9 cellular contexts compared by ENCODE assay signal in genomic region chr2:229714080-229714735, GRCh38. TPM values are rescaled to one million over a fixed set of nuclear protein-coding genes. Genes with fewer than 3 reads are reported as not detected.
DNase-seq lines count a peak whose midpoint lies in the region; ATAC-seq and TF ChIP-seq lines count a peak whose summit lies in the region.
"Had no signal": no experiment of that assay in that cellular context is flagged by ENCODE, and none has a peak within 500 bp of the region (broad histone marks: within the 10 kb centered on the region; RNA-seq: fewer than 3 reads in every experiment).

DNER (minus strand) TSS chr2:229714555; CDS start chr2:229714423, 132 bp downstream.

- H3K9me3 ChIP-seq in upper lobe of right lung, result no peaks in the 10 kb centered on the region

- intact Hi-C loops in upper lobe of right lung (cut with DNase I), result no loop called here

- H3K36me3 ChIP-seq in upper lobe of right lung, result no peaks in the 10 kb centered on the region

- H3K27me3 Mint-ChIP-seq in activated CD8-positive, alpha-beta memory T cell treated with anti-CD3 and anti-CD28 coated beads, Interleukin-2, amount 10 ng/mL, durations not matched to agents 7 days and 5 days, result peaks cover 80% of the 10 kb centered on the region
- peaks cover 47 to 76% (median 67%) of the 10 kb centered on the region in 5 donors for H3K27me3 Mint-ChIP-seq in naive thymus-derived CD8-positive, alpha-beta T cell

- H3K27ac Mint-ChIP-seq in activated CD8-positive, alpha-beta memory T cell treated with anti-CD3 and anti-CD28 coated beads, Interleukin-2, amount 10 ng/mL, durations not matched to agents 7 days and 5 days, result no peak within 1 kb of the TSS
- H3K27ac Mint-ChIP-seq in naive thymus-derived CD8-positive, alpha-beta T cell, result no peak within 1 kb of the TSS

- H3K4me3 ChIP-seq in upper lobe of right lung, result peak within 1 kb of the TSS; percentile 37

- no peaks in the 10 kb centered on the region for H3K9me3 Mint-ChIP-seq in activated CD8-positive, alpha-beta memory T cell treated with anti-CD3 and anti-CD28 coated beads, Interleukin-2, amount 10 ng/mL, durations not matched to agents 7 days and 5 days (ENCODE audit: low read depth)
- H3K9me3 Mint-ChIP-seq in naive thymus-derived CD8-positive, alpha-beta T cell, result peaks cover 0 to 23% (median 5%) of the 10 kb centered on the region in 9 donors

- peaks cover 8% of the 10 kb centered on the region for H3K4me1 Mint-ChIP-seq in activated CD8-positive, alpha-beta memory T cell treated with anti-CD3 and anti-CD28 coated beads, Interleukin-2, amount 10 ng/mL, durations not matched to agents 7 days and 5 days
- H3K4me1 Mint-ChIP-seq in naive thymus-derived CD8-positive, alpha-beta T cell, result peaks cover 5 to 15% (median 14%) of the 10 kb centered on the region in 4 donors

- DNase-seq in NCI-H1436 (lab: John Stamatoyannopoulos, UW), result peak; percentile 60
- no peak for DNase-seq in NCI-H1436 treated with DMSO at 0.1 percent for 48 hours (lab: John Stamatoyannopoulos, UW)
- peak; percentile 33 for DNase-seq in NCI-H2171 treated with DMSO at 0.1 percent for 48 hours (lab: John Stamatoyannopoulos, UW)
- peak; percentile 64 for DNase-seq in activated CD8-positive, alpha-beta memory T cell treated with anti-CD3 and anti-CD28 coated beads, Interleukin-2, amount 10 ng/mL, durations not matched to agents 7 days and 5 days
- DNase-seq in naive thymus-derived CD8-positive, alpha-beta T cell, result peak in 7 of 10 donors; percentile 10 to 41 (median 26)
- DNase-seq in upper lobe of right lung, result no peak

- POLR2A ChIA-PET in naive thymus-derived CD8-positive, alpha-beta T cell (lab: Charles Lee), result no interaction called here

- CTCF ChIA-PET in activated CD8-positive, alpha-beta memory T cell treated with anti-CD3 and anti-CD28 coated beads, Interleukin-2, amount 10 ng/mL, durations not matched to agents 7 days and 5 days (lab: Charles Lee), result no interaction called here

- H3K27ac ChIP-seq in upper lobe of right lung, result no peak within 1 kb of the TSS
- H3K27ac ChIP-seq: C4-2B had no signal

- H3K36me3 Mint-ChIP-seq in activated CD8-positive, alpha-beta memory T cell treated with anti-CD3 and anti-CD28 coated beads, Interleukin-2, amount 10 ng/mL, durations not matched to agents 7 days and 5 days, result no peaks in the 10 kb centered on the region
- peaks cover 6 to 13% (median 8%) of the 10 kb centered on the region in 3 donors for H3K36me3 Mint-ChIP-seq in naive thymus-derived CD8-positive, alpha-beta T cell

- TF ChIP-seq CTCF in upper lobe of right lung (IDR thresholded peaks at IDR 0.05), result no peak

- peak; percentile 84 for ATAC-seq in HG02798 (IDR thresholded peaks at IDR 0.05; ENCODE audit: poor library complexity, unreplicated experiment)
- peak; percentile 86 for ATAC-seq in activated CD8-positive, alpha-beta memory T cell treated with anti-CD3 and anti-CD28 coated beads, Interleukin-2, amount 10 ng/mL, durations not matched to agents 7 days and 5 days
- ATAC-seq in esophagus mucosa, result peak; percentile 81
- ATAC-seq in naive thymus-derived CD8-positive, alpha-beta T cell, result peak; percentile 67 to 70
- ATAC-seq in upper lobe of right lung, result peak; percentile 66

- H3K4me1 ChIP-seq in upper lobe of right lung, result peaks cover 15% of the 10 kb centered on the region

- H3K27me3 ChIP-seq in upper lobe of right lung, result peaks cover 60% of the 10 kb centered on the region

- peak within 1 kb of the TSS; percentile 13 for H3K4me3 Mint-ChIP-seq in activated CD8-positive, alpha-beta memory T cell treated with anti-CD3 and anti-CD28 coated beads, Interleukin-2, amount 10 ng/mL, durations not matched to agents 7 days and 5 days
- H3K4me3 Mint-ChIP-seq in naive thymus-derived CD8-positive, alpha-beta T cell, result peak within 1 kb of the TSS; percentile 47 to 83 (median 68)

RNA-seq across cellular contexts. Expression of gene DNER, which starts in this region (rescaled TPM):
- not detected for total RNA-seq in activated CD8-positive, alpha-beta memory T cell treated with anti-CD3 and anti-CD28 coated beads, Interleukin-2, amount 10 ng/mL, durations not matched to agents 7 days and 5 days
- total RNA-seq in esophagus mucosa (0.60 TPM), upper lobe of right lung (0.14 TPM)
- total RNA-seq in naive thymus-derived CD8-positive, alpha-beta T cell, result not detected
- polyA plus RNA-seq in naive thymus-derived CD8-positive, alpha-beta T cell, result not detected

Comparison
In these comparisons a context has a peak if more than half of its experiments do, and no peak if none do; other contexts are left out.
1. DNase-seq: peak in NCI-H1436 (single experiment) and NCI-H2171 treated with DMSO at 0.1 percent for 48 hours (single experiment); none in NCI-H1436 treated with DMSO at 0.1 percent for 48 hours (single experiment) and upper lobe of right lung (single experiment).
2. Peak in DNase-seq and ATAC-seq in activated CD8-positive, alpha-beta memory T cell treated with anti-CD3 and anti-CD28 coated beads, Interleukin-2, amount 10 ng/mL, durations not matched to agents 7 days and 5 days; RNA of the gene not detected or under 1 TPM.
3. Peak in ATAC-seq in esophagus mucosa; RNA of the gene not detected or under 1 TPM.
4. Peak in DNase-seq and ATAC-seq in naive thymus-derived CD8-positive, alpha-beta T cell; RNA of the gene not detected or under 1 TPM.
5. Peak in ATAC-seq and H3K4me3 ChIP-seq in upper lobe of right lung; RNA of the gene not detected or under 1 TPM.
6. Peak in every context shown above with its lines, with median percentiles within 50 percentile points of each other: ATAC-seq.